Comparison of ENCODE assay signal across 31 cellular contexts in the genomic region with DNA sequence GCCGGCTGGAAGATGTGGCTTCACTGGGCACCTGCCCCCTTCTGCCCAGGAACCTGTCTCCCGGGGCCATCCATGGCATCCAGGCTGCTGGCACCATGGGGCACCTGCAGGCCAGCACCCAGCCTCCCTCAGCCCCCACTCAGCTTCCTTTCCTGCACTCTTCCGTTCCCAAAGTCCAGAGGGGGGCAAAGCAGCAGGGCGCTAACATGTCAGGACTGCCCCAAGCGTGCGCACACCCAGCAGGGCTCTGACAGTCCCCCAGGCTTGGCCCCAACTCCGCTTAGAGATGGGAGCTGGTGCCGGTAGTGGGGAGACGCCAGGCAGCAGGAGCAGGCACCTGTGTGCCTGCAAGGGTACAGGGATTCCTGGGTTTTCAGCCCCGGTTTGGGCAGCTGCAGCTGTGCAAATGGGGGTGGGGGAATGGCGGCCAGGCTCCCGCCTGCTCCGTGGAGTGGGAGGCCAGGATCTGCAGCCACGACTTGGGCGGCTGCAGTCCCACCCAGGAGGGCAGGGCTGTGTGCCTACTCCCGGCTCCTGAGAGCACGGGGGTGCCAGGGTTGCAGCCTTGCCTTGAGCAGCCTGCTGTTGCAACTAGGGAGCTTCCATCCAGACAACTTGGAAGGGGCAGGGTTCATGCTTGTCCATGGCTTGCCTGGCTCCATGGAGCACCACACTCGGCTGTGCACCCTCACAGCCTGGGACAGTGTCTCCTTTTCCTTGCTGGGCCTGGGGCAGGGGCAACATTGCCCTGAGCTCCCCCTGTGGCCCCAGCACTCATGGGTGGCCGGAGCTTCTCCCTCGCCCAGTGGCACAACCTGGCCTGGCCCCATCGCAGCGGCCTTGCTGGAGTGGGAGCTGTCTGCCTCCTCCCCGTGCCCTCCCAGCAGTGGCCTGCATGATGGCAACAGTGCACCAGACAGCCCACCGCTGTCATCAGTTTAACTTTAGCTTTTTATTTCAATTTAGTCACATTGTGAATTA.
"Had no signal": no experiment of that assay in that cellular context is flagged by ENCODE, and none has a peak within 500 bp of the region (broad histone marks: within the 10 kb centered on the region; RNA-seq: fewer than 3 reads in every experiment).

No MANE protein-coding gene starts in this region.

- H3K27ac Mint-ChIP-seq: mesothelial cell of epicardium, naive B cell, nephron progenitor cell, type B pancreatic cell had no signal

- H3K27me3 Mint-ChIP-seq: central memory CD8-positive, alpha-beta T cell; naive B cell had no signal

- H3K36me3 Mint-ChIP-seq: mesothelial cell of epicardium had no signal

- H3K27me3 ChIP-seq: esophagus muscularis mucosa, foreskin keratinocyte, gastroesophageal sphincter, heart right ventricle, pancreas, right lobe of liver, testis, tibial artery, vagina had no signal

- H3K4me1 ChIP-seq: esophagus muscularis mucosa, foreskin keratinocyte, gastroesophageal sphincter, heart right ventricle, pancreas, right lobe of liver, testis, tibial artery, vagina had no signal

- ATAC-seq: foreskin keratinocyte; gastroesophageal sphincter; left colon; left ventricle myocardium superior; mucosa of descending colon; pancreas; stimulated activated naive CD8-positive, alpha-beta T cell treated with anti-CD3 and anti-CD28 coated beads, Interleukin-15, Interleukin-2, amounts not matched to agents 100 U/mL and 50 U/mL, for 24 hours had no signal

- H3K36me3 ChIP-seq: esophagus muscularis mucosa, gastroesophageal sphincter, heart right ventricle, pancreas, right lobe of liver, tibial artery, vagina had no signal

- H3K9me3 ChIP-seq: esophagus muscularis mucosa, mucosa of descending colon, pancreas, right lobe of liver, testis, vagina had no signal

- H3K4me1 Mint-ChIP-seq: central memory CD8-positive, alpha-beta T cell; mesothelial cell of epicardium; naive B cell; nephron progenitor cell had no signal

- H3K4me3 Mint-ChIP-seq: central memory CD8-positive, alpha-beta T cell; mesothelial cell of epicardium; naive B cell; nephron progenitor cell; type B pancreatic cell had no signal

- DNase-seq: dermis blood vessel endothelial cell; effector memory CD4-positive, alpha-beta T cell; foreskin keratinocyte; heart right ventricle; hippocampal formation; kidney glomerular epithelial cell; left colon; left ventricle myocardium superior; mesenchymal stem cell; mucosa of descending colon; naive B cell; nephron progenitor cell; occipital lobe; retina; right lobe of liver; small intestine; stimulated activated CD4-positive, alpha-beta T cell treated with anti-CD3 and anti-CD28 coated beads, Interleukin-15, amount 100 ng/mL, for 24 hours; stimulated activated CD4-positive, alpha-beta T cell treated with anti-CD3 and anti-CD28 coated beads, Interleukin-2, amount 100 ng/mL, for 48 hours; stimulated activated naive CD8-positive, alpha-beta T cell treated with anti-CD3 and anti-CD28 coated beads, Interleukin-15, Interleukin-2, amounts not matched to agents 100 U/mL and 50 U/mL, for 24 hours; substantia nigra; testis; tibial artery had no signal

- H3K4me3 ChIP-seq: coronary artery, esophagus muscularis mucosa, gastroesophageal sphincter, heart right ventricle, lung, mucosa of descending colon, pancreas, right lobe of liver, testis, tibial artery, vagina had no signal

- H3K9me3 Mint-ChIP-seq: central memory CD8-positive, alpha-beta T cell had no signal

- H3K27ac ChIP-seq: coronary artery, esophagus muscularis mucosa, foreskin keratinocyte, gastroesophageal sphincter, heart right ventricle, pancreas, right lobe of liver, testis, tibial artery, vagina had no signal
